21 cellular contexts compared by ENCODE assay signal in the genomic region with DNA sequence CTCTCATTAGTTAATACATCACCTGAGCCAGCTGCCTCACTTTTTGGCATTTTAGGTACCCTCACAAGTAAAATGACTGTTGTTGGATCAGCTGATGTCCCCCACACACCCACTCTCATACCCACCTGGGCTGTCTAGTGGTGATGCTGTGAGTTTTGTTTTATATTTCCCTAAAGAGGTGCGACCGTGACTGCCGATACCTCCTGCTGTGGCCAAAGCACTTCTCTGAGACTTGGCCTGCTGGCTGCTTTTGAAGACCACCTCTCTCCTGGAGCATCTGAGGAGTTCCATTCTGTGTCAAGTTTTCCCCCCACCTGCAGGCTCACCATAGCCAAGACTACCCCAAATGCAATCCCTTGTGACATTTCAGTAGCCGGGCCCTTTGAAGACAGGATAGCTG. TPM values are rescaled to one million over a fixed set of nuclear protein-coding genes. Genes with fewer than 3 reads are reported as not detected.
DNase-seq lines count a peak whose midpoint lies in the region; ATAC-seq and TF ChIP-seq lines count a peak whose summit lies in the region.
"Had no signal": no experiment of that assay in that cellular context is flagged by ENCODE, and none has a peak within 500 bp of the region (broad histone marks: within the 10 kb centered on the region; RNA-seq: fewer than 3 reads in every experiment).

No MANE protein-coding gene starts in this region.

- no peak overlapping the region for H3K27ac Mint-ChIP-seq in CD14-positive monocyte
- H3K27ac Mint-ChIP-seq in CD8-positive, alpha-beta memory T cell, result peak overlapping the region in 6 of 8 donors; percentile 5 to 80 (median 66)
- H3K27ac Mint-ChIP-seq in central memory CD8-positive, alpha-beta T cell (ENCODE audit: low read depth), result peak overlapping the region; percentile 74
- H3K27ac Mint-ChIP-seq: CD8-positive, alpha-beta T cell had no signal

- H3K4me3 ChIP-seq in CD8-positive, alpha-beta memory T cell (ENCODE audit: low read length), result no peak overlapping the region
- H3K4me3 ChIP-seq: A549; BLaER1 treated with 17β-estradiol and CSF1 and Interleukin-3, amounts not matched to agents 10 nM and 100 nM had no signal

- no peaks in the 10 kb centered on the region for H3K9me3 ChIP-seq in CD8-positive, alpha-beta memory T cell (ENCODE audit: low read length)
- H3K9me3 ChIP-seq: A549, BE2C had no signal

- CTCF ChIA-PET in CD8-positive, alpha-beta memory T cell (lab: Charles Lee), result interaction anchor here (2.5 kb wide), 1 partner anchor 52 kb away, joined by 7 read pairs; no protein-coding TSS in a partner anchor

- H3K27me3 Mint-ChIP-seq in CD14-positive monocyte (ENCODE audit: low read depth in 3 of 3), result peaks cover 0 to 5% (median 4%) of the 10 kb centered on the region in 3 donors
- H3K27me3 Mint-ChIP-seq in CD8-positive, alpha-beta memory T cell, result peaks cover 0 to 7% of the 10 kb centered on the region in 2 donors
- no peaks in the 10 kb centered on the region for H3K27me3 Mint-ChIP-seq in central memory CD8-positive, alpha-beta T cell

- peaks cover 10% of the 10 kb centered on the region for H3K4me1 ChIP-seq in CD8-positive, alpha-beta memory T cell (ENCODE audit: insufficient read depth, low read length)
- H3K4me1 ChIP-seq: A549; BE2C; BLaER1 treated with 17β-estradiol and CSF1 and Interleukin-3, amounts not matched to agents 10 nM and 100 nM had no signal

- H3K27ac ChIP-seq in CD8-positive, alpha-beta memory T cell (ENCODE audit: low read depth, low read length), result no peak overlapping the region
- H3K27ac ChIP-seq: A549; BLaER1 treated with 17β-estradiol and CSF1 and Interleukin-3, amounts not matched to agents 10 nM and 100 nM had no signal

- no peak for ATAC-seq in central memory CD8-positive, alpha-beta T cell (replicated peaks; ENCODE audit: extremely low read depth, poor library complexity, severe bottlenecking)
- no peak for ATAC-seq in GM18861 (IDR thresholded peaks at IDR 0.05; ENCODE audit: unreplicated experiment)
- ATAC-seq: A549; CD8-positive, alpha-beta T cell had no signal

- H3K4me3 Mint-ChIP-seq in CD14-positive monocyte, result no peak overlapping the region
- peak overlapping the region in 6 of 7 donors; percentile 16 to 65 (median 36) for H3K4me3 Mint-ChIP-seq in CD8-positive, alpha-beta memory T cell
- peak overlapping the region; percentile 50 for H3K4me3 Mint-ChIP-seq in central memory CD8-positive, alpha-beta T cell
- H3K4me3 Mint-ChIP-seq: CD8-positive, alpha-beta T cell had no signal

- no peaks in the 10 kb centered on the region for H3K36me3 ChIP-seq in CD8-positive, alpha-beta memory T cell (ENCODE audit: insufficient read depth, low read length)
- H3K36me3 ChIP-seq: BE2C; BLaER1 treated with 17β-estradiol and CSF1 and Interleukin-3, amounts not matched to agents 10 nM and 100 nM had no signal

- H3K27me3 ChIP-seq in CD8-positive, alpha-beta memory T cell (ENCODE audit: insufficient read depth, low read length, poor library complexity, severe bottlenecking), result no peaks in the 10 kb centered on the region
- H3K27me3 ChIP-seq: BE2C; BLaER1 treated with 17β-estradiol and CSF1 and Interleukin-3, amounts not matched to agents 10 nM and 100 nM had no signal

- intact Hi-C loops in CD14-positive monocyte (cut with micrococcal nuclease), result no loop called here

- no peaks in the 10 kb centered on the region for H3K36me3 Mint-ChIP-seq in CD14-positive monocyte
- H3K36me3 Mint-ChIP-seq in CD8-positive, alpha-beta memory T cell, result peaks cover 0 to 4% (median 0%) of the 10 kb centered on the region in 3 donors
- H3K36me3 Mint-ChIP-seq in central memory CD8-positive, alpha-beta T cell (ENCODE audit: insufficient read depth), result peaks cover 4% of the 10 kb centered on the region
- H3K36me3 Mint-ChIP-seq: CD8-positive, alpha-beta T cell had no signal

- no peaks in the 10 kb centered on the region for H3K4me1 Mint-ChIP-seq in CD14-positive monocyte
- H3K4me1 Mint-ChIP-seq in CD8-positive, alpha-beta memory T cell, result peaks cover 25 to 52% (median 38%) of the 10 kb centered on the region in 3 donors
- peaks cover 59% of the 10 kb centered on the region for H3K4me1 Mint-ChIP-seq in central memory CD8-positive, alpha-beta T cell

- H3K9me3 Mint-ChIP-seq in CD14-positive monocyte, result peaks cover 3 to 14% (median 11%) of the 10 kb centered on the region in 7 donors
- peaks cover 0 to 2% (median 0%) of the 10 kb centered on the region in 5 donors for H3K9me3 Mint-ChIP-seq in CD8-positive, alpha-beta memory T cell
- H3K9me3 Mint-ChIP-seq in central memory CD8-positive, alpha-beta T cell, result no peaks in the 10 kb centered on the region
- H3K9me3 Mint-ChIP-seq: CD8-positive, alpha-beta T cell had no signal

- DNase-seq in CD14-positive monocyte (ENCODE audit: low spot score) (peak; percentile 6), mesenteric fat pad (ENCODE audit: low spot score) (peak; percentile 55), DMS114 treated with DMSO at 0.1 percent for 48 hours (lab: John Stamatoyannopoulos, UW; ENCODE audit: unreplicated experiment) (no peak), SHP77 treated with DMSO at 0.1 percent for 48 hours (lab: John Stamatoyannopoulos, UW) (no peak), NCI-H2227 (lab: John Stamatoyannopoulos, UW; ENCODE audit: unreplicated experiment) (no peak)
- DNase-seq in CD8-positive, alpha-beta memory T cell, result no peak
- no peak for DNase-seq in central memory CD8-positive, alpha-beta T cell (ENCODE audit: low spot score in 2 of 2)
- DNase-seq: 8988T, ACHN, AML-193, BE2C, DMS 273 treated with DMSO at 0.1 percent for 48 hours, DMS53, DMS79 treated with DMSO at 0.1 percent for 48 hours, GF-D8, GOT3, HCEC 1CT had no signal

- no peak for TF ChIP-seq CTCF in CD14-positive monocyte (IDR thresholded peaks at IDR 0.05)

- POLR2A ChIA-PET in CD8-positive, alpha-beta memory T cell (lab: Charles Lee), result interaction anchor here (0.5 kb wide), 1 partner anchor 384 kb away, joined by 3 read pairs; no protein-coding TSS in a partner anchor

RNA-seq across cellular contexts. Expression of a gene that starts 6.4 kb away (rescaled TPM):
- 10 to 100 TPM; 37.5 to 44.4 TPM for polyA plus RNA-seq in CD14-positive monocyte
- 10 to 100 TPM; 53.3 to 53.7 TPM for total RNA-seq in CD8-positive, alpha-beta memory T cell
- 85.5 TPM for polyA plus RNA-seq in CD8-positive, alpha-beta memory T cell
- 41.9 TPM for total RNA-seq in mesenteric fat pad

Comparison
In these comparisons a context has a peak if more than half of its experiments do, and no peak if none do; other contexts are left out.
1. DNase-seq: peak in CD14-positive monocyte (single experiment) and mesenteric fat pad (single experiment); none in CD8-positive, alpha-beta memory T cell (0 of 5), central memory CD8-positive, alpha-beta T cell (0 of 2), DMS114 treated with DMSO at 0.1 percent for 48 hours (single experiment), SHP77 treated with DMSO at 0.1 percent for 48 hours (single experiment) and NCI-H2227 (single experiment).
2. H3K27ac Mint-ChIP-seq: peak in CD8-positive, alpha-beta memory T cell (6 of 8) and central memory CD8-positive, alpha-beta T cell (single experiment); none in CD14-positive monocyte (0 of 7).
3. H3K4me3 Mint-ChIP-seq: peak in CD8-positive, alpha-beta memory T cell (6 of 7) and central memory CD8-positive, alpha-beta T cell (single experiment); none in CD14-positive monocyte (0 of 2).